Comparison of ENCODE assay signal across 25 cellular contexts in genomic region chr3:134708671-134709070, GRCh38. TPM values are rescaled to one million over a fixed set of nuclear protein-coding genes. Genes with fewer than 3 reads are reported as not detected.
DNase-seq lines count a peak whose midpoint lies in the region; ATAC-seq and TF ChIP-seq lines count a peak whose summit lies in the region.
"Had no signal": no experiment of that assay in that cellular context is flagged by ENCODE, and none has a peak within 500 bp of the region (broad histone marks: within the 10 kb centered on the region; RNA-seq: fewer than 3 reads in every experiment).

No MANE protein-coding gene starts in this region.

- H3K4me2 ChIP-seq in skeletal muscle satellite cell (ENCODE audit: low read length): peak overlapping the region; percentile 5
- H3K4me2 ChIP-seq: GM23338 had no signal

- TF ChIP-seq CTCF in dorsolateral prefrontal cortex (IDR thresholded peaks at IDR 0.05 in 54 of 56, conservative IDR thresholded peaks at IDR 0.05 in 2 of 56; ENCODE audit: low read depth in 1 of 56, partially characterized antibody in 56 of 56) (no peak), testis (IDR thresholded peaks at IDR 0.05) (no peak)

- DNase-seq in ELR (ENCODE audit: low read depth): peak; percentile 60
- peak; percentile 8 for DNase-seq in RKO (ENCODE audit: low spot score)
- DNase-seq in dermis blood vessel endothelial cell: peak; percentile 27
- no peak for DNase-seq in dorsolateral prefrontal cortex
- no peak for DNase-seq in testis
- no peak for DNase-seq in stimulated activated naive CD8-positive, alpha-beta T cell treated with anti-CD3 and anti-CD28 coated beads, Interleukin-15, amount 100 ng/mL, for 72 hours
- DNase-seq: activated CD4-positive, alpha-beta T cell treated with anti-CD3 and anti-CD28 coated beads, Interleukin-2, amount 50 U/mL, for 4 hours; activated CD8-positive, alpha-beta memory T cell treated with anti-CD3 and anti-CD28 coated beads, Interleukin-2, amount 50 U/mL, for 4 hours; anterior cingulate cortex; central memory CD4-positive, alpha-beta T cell; Kasumi-1; left ventricle myocardium superior; NCI-H2171; NCI-H510A treated with DMSO at 0.1 percent for 48 hours; T-cell; transverse colon had no signal

- intact Hi-C loops in dorsolateral prefrontal cortex (cut with DNase I) (no loop called here), testis (cut with DNase I; ENCODE audit: low total_unique reads) (no loop called here)

- H3K36me3 ChIP-seq in skeletal muscle satellite cell (ENCODE audit: insufficient read depth, low read length) (no peaks in the 10 kb centered on the region), testis (ENCODE audit: low read depth, missing control alignments) (no peaks in the 10 kb centered on the region)
- H3K36me3 ChIP-seq: prostate gland, transverse colon had no signal

- H3K27me3 ChIP-seq in skeletal muscle satellite cell (ENCODE audit: control insufficient read depth, insufficient read depth, low read length): no peaks in the 10 kb centered on the region
- no peaks in the 10 kb centered on the region for H3K27me3 ChIP-seq in dorsolateral prefrontal cortex
- H3K27me3 ChIP-seq in testis: no peaks in the 10 kb centered on the region
- H3K27me3 ChIP-seq: transverse colon had no signal

- 89% methylated on average over 2 of the region's 2 CpGs for WGBS in testis, 2 donors

- H3K4me3 Mint-ChIP-seq in stimulated activated naive CD8-positive, alpha-beta T cell treated with anti-CD3 and anti-CD28 coated beads, Interleukin-15, amount 100 ng/mL, for 72 hours: no peak overlapping the region
- H3K4me3 Mint-ChIP-seq: activated naive CD4-positive, alpha-beta T cell treated with anti-CD3 and anti-CD28 coated beads, Interleukin-2, amount 50 U/mL, for 24 hours; CD14-positive monocyte; dendritic cell treated with granulocyte-macrophage colony-stimulating factor and Interleukin-4, amounts not matched to agents 40 ng/mL and 50 ng/mL, for 4 days; GM23338; T-cell had no signal

- H3K4me1 ChIP-seq in skeletal muscle satellite cell (ENCODE audit: control insufficient read depth, insufficient read depth, low read length) (peaks cover 25% of the 10 kb centered on the region), testis (no peaks in the 10 kb centered on the region)
- H3K4me1 ChIP-seq: prostate gland, transverse colon had no signal

- H3K27ac ChIP-seq in dorsolateral prefrontal cortex (no peak overlapping the region), testis (no peak overlapping the region)
- H3K27ac ChIP-seq: HL-60, prostate gland, transverse colon had no signal

- TF ChIP-seq POLR2A in testis (IDR thresholded peaks at IDR 0.05): no peak

- H3K27me3 Mint-ChIP-seq in stimulated activated naive CD8-positive, alpha-beta T cell treated with anti-CD3 and anti-CD28 coated beads, Interleukin-15, amount 100 ng/mL, for 72 hours: peaks cover 8% of the 10 kb centered on the region
- H3K27me3 Mint-ChIP-seq: activated naive CD4-positive, alpha-beta T cell treated with anti-CD3 and anti-CD28 coated beads, Interleukin-2, amount 50 U/mL, for 24 hours; dendritic cell treated with granulocyte-macrophage colony-stimulating factor and Interleukin-4, amounts not matched to agents 40 ng/mL and 50 ng/mL, for 4 days had no signal

- H3K9me3 Mint-ChIP-seq in stimulated activated naive CD8-positive, alpha-beta T cell treated with anti-CD3 and anti-CD28 coated beads, Interleukin-15, amount 100 ng/mL, for 72 hours: no peaks in the 10 kb centered on the region
- H3K9me3 Mint-ChIP-seq: activated naive CD4-positive, alpha-beta T cell treated with anti-CD3 and anti-CD28 coated beads, Interleukin-2, amount 50 U/mL, for 24 hours; dendritic cell treated with granulocyte-macrophage colony-stimulating factor and Interleukin-4, amounts not matched to agents 40 ng/mL and 50 ng/mL, for 4 days; GM23338; T-cell had no signal

- no peak for ATAC-seq in stimulated activated naive CD8-positive, alpha-beta T cell treated with anti-CD3 and anti-CD28 coated beads, Interleukin-15, amount 100 ng/mL, for 72 hours
- ATAC-seq: GM23338, HepG2, left ventricle myocardium superior, T-cell had no signal

- no peaks in the 10 kb centered on the region for H3K4me1 Mint-ChIP-seq in stimulated activated naive CD8-positive, alpha-beta T cell treated with anti-CD3 and anti-CD28 coated beads, Interleukin-15, amount 100 ng/mL, for 72 hours
- H3K4me1 Mint-ChIP-seq: activated naive CD4-positive, alpha-beta T cell treated with anti-CD3 and anti-CD28 coated beads, Interleukin-2, amount 50 U/mL, for 24 hours; GM23338; T-cell had no signal

- H3K9me3 ChIP-seq in skeletal muscle satellite cell (replicated peaks; ENCODE audit: low read length) (no peaks in the 10 kb centered on the region), testis (no peaks in the 10 kb centered on the region)
- H3K9me3 ChIP-seq: prostate gland, transverse colon had no signal

- H3K9ac ChIP-seq in skeletal muscle satellite cell (ENCODE audit: low read depth, low read length): no peak overlapping the region

- H3K27ac Mint-ChIP-seq in stimulated activated naive CD8-positive, alpha-beta T cell treated with anti-CD3 and anti-CD28 coated beads, Interleukin-15, amount 100 ng/mL, for 72 hours: no peak overlapping the region
- H3K27ac Mint-ChIP-seq: activated naive CD4-positive, alpha-beta T cell treated with anti-CD3 and anti-CD28 coated beads, Interleukin-2, amount 50 U/mL, for 24 hours; CD14-positive monocyte; dendritic cell treated with granulocyte-macrophage colony-stimulating factor and Interleukin-4, amounts not matched to agents 40 ng/mL and 50 ng/mL, for 4 days; GM23338; T-cell had no signal

- H3K4me3 ChIP-seq in skeletal muscle satellite cell (ENCODE audit: low read length): no peak overlapping the region
- no peak overlapping the region for H3K4me3 ChIP-seq in dorsolateral prefrontal cortex
- no peak overlapping the region for H3K4me3 ChIP-seq in testis
- H3K4me3 ChIP-seq: GM23338, prostate gland, transverse colon had no signal

RNA-seq across cellular contexts. Expression of gene KY, which starts 57.8 kb away (rescaled TPM):
- total RNA-seq in dermis blood vessel endothelial cell: not detected in 2 replicates
- 1.0 and 1.1 TPM in 2 replicates for total RNA-seq in skeletal muscle satellite cell (2012; rRNA removed)
- total RNA-seq in dorsolateral prefrontal cortex: 10 to 100 TPM in 41 of 120 experiments, 1 to 10 TPM in 79; 4.3 to 14.2 (median 8.7) TPM
- total RNA-seq in testis: under 1 TPM; 0.37 to 0.71 TPM
- 2.4 TPM for polyA plus RNA-seq in testis (ENCODE audit: insufficient read depth, low read depth, low replicate concordance)
- total RNA-seq: GM23338, HepG2, mesenteric fat pad, T-cell had no signal
- polyA plus RNA-seq: GM23338, HepG2 had no signal

Comparison
In these comparisons a context has a peak if more than half of its experiments do, and no peak if none do; other contexts are left out.
1. DNase-seq: peak in ELR (single experiment), RKO (single experiment) and dermis blood vessel endothelial cell (single experiment); none in dorsolateral prefrontal cortex (0 of 10), testis (single experiment) and stimulated activated naive CD8-positive, alpha-beta T cell treated with anti-CD3 and anti-CD28 coated beads, Interleukin-15, amount 100 ng/mL, for 72 hours (0 of 2).